22 cellular contexts compared by ENCODE assay signal in genomic region chr18:21865043-21865442, GRCh38.
DNase-seq lines count a peak whose midpoint lies in the region; ATAC-seq, FAIRE-seq and TF ChIP-seq lines count a peak whose summit lies in the region.
"Had no signal": no experiment of that assay in that cellular context is flagged by ENCODE, and none has a peak within 500 bp of the region (broad histone marks: within the 10 kb centered on the region; RNA-seq: fewer than 3 reads in every experiment).

No MANE protein-coding gene starts in this region.

- BruUV-seq in HepG2 (replicated peaks; lab: Mats Ljungman, UMichigan), result no TSS peak

- no peaks in the 10 kb centered on the region for H3K79me2 ChIP-seq in HepG2 (ENCODE audit: insufficient read depth, low read length)

- H3K4me1 ChIP-seq in HepG2 (ENCODE audit: insufficient read depth, low read length) (peaks cover 13% of the 10 kb centered on the region), right lobe of liver (no peaks in the 10 kb centered on the region), HUES6 (ENCODE audit: control insufficient read depth, insufficient read depth, low read length) (no peaks in the 10 kb centered on the region)
- H3K4me1 ChIP-seq: SJCRH30 had no signal

- CTCF ChIA-PET in HepG2 (lab: Yijun Ruan, JAX; ENCODE audit: low intra/inter-chr PET ratio, low total read pairs), result no interaction called here

- H3K27me3 ChIP-seq in HepG2 (ENCODE audit: control insufficient read depth in 1 of 2, insufficient read depth in 2 of 2, low read length in 2 of 2) (no peaks in the 10 kb centered on the region), right lobe of liver (no peaks in the 10 kb centered on the region), HUES6 (ENCODE audit: control insufficient read depth, insufficient read depth, low read length) (no peaks in the 10 kb centered on the region)
- H3K27me3 ChIP-seq: SJCRH30 had no signal

- in situ Hi-C loops in HepG2 (cut with HindIII; ENCODE audit: extremely low pct_ligation_motif_present, low pct_unique_long_range_greater_than_20kb) (no loop called here), SK-MEL-5 (cut with HindIII; ENCODE audit: low pct_unique_long_range_greater_than_20kb, low sequenced_read_pairs) (no loop called here)

- H4K20me1 ChIP-seq in HepG2 (ENCODE audit: insufficient read depth, low read length), result no peaks in the 10 kb centered on the region

- TF ChIP-seq POLR2A in HepG2 (IDR thresholded peaks at IDR 0.05; ENCODE audit: insufficient read depth in 1 of 2, low read depth in 2 of 2, low read length in 2 of 2) (no peak), right lobe of liver (IDR thresholded peaks at IDR 0.05) (no peak)

- WGBS in HepG2 (ENCODE audit: low lambda C conversion rate), result 48% methylated on average over 2 of the region's 2 CpGs
- 81% methylated on average over 2 of the region's 2 CpGs for WGBS in right lobe of liver (ENCODE audit: insufficient coverage, low coverage, low lambda C conversion rate, missing lambda C conversion rate)

- H3K36me3 ChIP-seq in HepG2 (replicated peaks in 1 of 2; ENCODE audit: control insufficient read depth in 1 of 2, insufficient read depth in 2 of 2, low read length in 2 of 2) (peaks cover 2 to 33% of the 10 kb centered on the region in 2 experiments; a peak in 4 of 5 replicates), right lobe of liver (peaks cover 0 to 6% (median 0%) of the 10 kb centered on the region in 4 donors), HUES6 (ENCODE audit: control insufficient read depth, insufficient read depth, low read length) (peaks cover 48% of the 10 kb centered on the region)

- intact Hi-C loops in HepG2 (cut with micrococcal nuclease; ENCODE audit: unreplicated experiment), result no loop called here
- intact Hi-C loops in right lobe of liver (cut with DNase I), result no loop called here
- intact Hi-C loops in cardiac septum (cut with DNase I), result no loop called here

- TF ChIP-seq EP300 in HepG2 (IDR thresholded peaks at IDR 0.05; ENCODE audit: low read depth in 2 of 2, low read length in 2 of 2) (no peak), HepG2 (CRISPR knock-in tag; IDR thresholded peaks at IDR 0.05; ENCODE audit: borderline replicate concordance) (no peak)

- H3K9me3 ChIP-seq in HepG2 (ENCODE audit: low read length), result no peaks in the 10 kb centered on the region
- H3K9me3 ChIP-seq in right lobe of liver, result no peaks in the 10 kb centered on the region
- H3K9me3 ChIP-seq in HUES6 (ENCODE audit: control insufficient read depth, insufficient read depth, low read depth, low read length), result no peaks in the 10 kb centered on the region
- H3K9me3 ChIP-seq: SJCRH30 had no signal

- no peak for TF ChIP-seq CTCF in HepG2 (CRISPR knock-in tag; IDR thresholded peaks at IDR 0.05)
- TF ChIP-seq CTCF in right lobe of liver (IDR thresholded peaks at IDR 0.05), result no peak

- POLR2A ChIA-PET in HepG2 (lab: Yijun Ruan, JAX), result no interaction called here

- H3K9ac ChIP-seq in HepG2 (ENCODE audit: insufficient read depth, low read depth, low read length), result no peak overlapping the region
- H3K9ac ChIP-seq in HUES6 (ENCODE audit: low read length), result no peak overlapping the region

- no peak overlapping the region for H3K4me2 ChIP-seq in HepG2 (ENCODE audit: low read depth, low read length)

- FAIRE-seq in HepG2 (lab: Jason Lieb, UNC) (no peak), islet of Langerhans (lab: Jason Lieb, UNC) (peak; percentile 74)
- FAIRE-seq: GM12891, H1, RCC 7860 had no signal

- no peak overlapping the region for H3K4me3 ChIP-seq in HepG2 (replicated peaks in 1 of 3; ENCODE audit: insufficient read depth in 1 of 3, low read depth in 2 of 3, low read length in 3 of 3)
- H3K4me3 ChIP-seq in right lobe of liver, result no peak overlapping the region
- no peak overlapping the region for H3K4me3 ChIP-seq in HUES6 (ENCODE audit: low read depth, low read length)
- H3K4me3 ChIP-seq: SJCRH30 had no signal

- H3K27ac ChIP-seq in HepG2 (ENCODE audit: extremely low read length, insufficient read depth, low read length) (no peak overlapping the region), right lobe of liver (no peak overlapping the region), HUES6 (ENCODE audit: low read depth, low read length) (0 out of 2 replicates have a peak overlapping the region, but pooled peaks have one; percentile 33)
- H3K27ac ChIP-seq: C4-2B, SJCRH30 had no signal

- DNase-seq in HepG2 (ENCODE audit: low spot score), result peak; percentile 29
- DNase-seq in right lobe of liver, result no peak
- peak; percentile 54 for DNase-seq in SK-MEL-5 (ENCODE audit: low read depth, low spot score)
- no peak for DNase-seq in cerebellum (ENCODE audit: low spot score)
- no peak for DNase-seq in stimulated activated naive CD8-positive, alpha-beta T cell treated with anti-CD3 and anti-CD28 coated beads, Interleukin-15, Interleukin-2, amounts not matched to agents 100 U/mL and 50 U/mL, for 24 hours
- DNase-seq in cardiac septum (ENCODE audit: low spot score), result no peak
- DNase-seq: 8988T; CD8-positive, alpha-beta memory T cell; DMS79; NCI-H1105; NCI-H2029 treated with DMSO at 0.1 percent for 48 hours; NCI-H345; NCI-H524; NCI-H774; NK-92 treated with Interleukin-12 subunit alpha and Interleukin-12 subunit beta, amount 100 ng/mL, for 24 hours; SJCRH30 had no signal

- ATAC-seq in HepG2 (no peak), right lobe of liver (no peak)
- no peak for ATAC-seq in stimulated activated naive CD8-positive, alpha-beta T cell treated with anti-CD3 and anti-CD28 coated beads, Interleukin-15, Interleukin-2, amounts not matched to agents 100 U/mL and 50 U/mL, for 24 hours

- H2AFZ ChIP-seq in HepG2 (ENCODE audit: low read length), result no peak overlapping the region

- TF ChIP-seq RAD21 in HepG2 (CRISPR knock-in tag; IDR thresholded peaks at IDR 0.05), result no peak

TF ChIP-seq in HepG2, 621 proteins besides CTCF, POLR2A, EP300 and RAD21:
- TF ChIP-seq, protein P1, sequence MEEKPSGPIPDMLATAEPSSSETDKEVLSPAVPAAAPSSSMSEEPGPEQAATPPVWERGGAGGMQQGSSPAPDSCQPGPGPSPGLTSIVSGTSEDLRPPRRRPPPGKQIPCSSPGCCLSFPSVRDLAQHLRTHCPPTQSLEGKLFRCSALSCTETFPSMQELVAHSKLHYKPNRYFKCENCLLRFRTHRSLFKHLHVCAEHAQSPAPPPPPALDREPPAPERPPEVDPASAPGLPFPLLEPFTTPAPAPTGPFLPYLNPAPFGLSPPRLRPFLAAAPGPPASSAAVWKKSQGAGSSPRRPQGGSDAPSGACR (CRISPR knock-in tag; IDR thresholded peaks at IDR 0.05), result no peak
- TF ChIP-seq HMGA1 (CRISPR knock-in tag; conservative IDR thresholded peaks at IDR 0.05), result no peak
- no peak for TF ChIP-seq SOX13 (IDR thresholded peaks at IDR 0.05)
- peak in 1 of 2 experiments; percentile 42; a peak in 1 of 4 replicates for TF ChIP-seq SOX13 (CRISPR knock-in tag; conservative IDR thresholded peaks at IDR 0.05 in 1 of 2, IDR thresholded peaks at IDR 0.05 in 1 of 2)

Comparison
In these comparisons a context has a peak if more than half of its experiments do, and no peak if none do; other contexts are left out.
1. DNase-seq: peak in HepG2 (single experiment) and SK-MEL-5 (single experiment); none in right lobe of liver (0 of 3), cerebellum (single experiment), stimulated activated naive CD8-positive, alpha-beta T cell treated with anti-CD3 and anti-CD28 coated beads, Interleukin-15, Interleukin-2, amounts not matched to agents 100 U/mL and 50 U/mL, for 24 hours (single experiment) and cardiac septum (single experiment).